16 cellular contexts compared by ENCODE assay signal in the genomic region with DNA sequence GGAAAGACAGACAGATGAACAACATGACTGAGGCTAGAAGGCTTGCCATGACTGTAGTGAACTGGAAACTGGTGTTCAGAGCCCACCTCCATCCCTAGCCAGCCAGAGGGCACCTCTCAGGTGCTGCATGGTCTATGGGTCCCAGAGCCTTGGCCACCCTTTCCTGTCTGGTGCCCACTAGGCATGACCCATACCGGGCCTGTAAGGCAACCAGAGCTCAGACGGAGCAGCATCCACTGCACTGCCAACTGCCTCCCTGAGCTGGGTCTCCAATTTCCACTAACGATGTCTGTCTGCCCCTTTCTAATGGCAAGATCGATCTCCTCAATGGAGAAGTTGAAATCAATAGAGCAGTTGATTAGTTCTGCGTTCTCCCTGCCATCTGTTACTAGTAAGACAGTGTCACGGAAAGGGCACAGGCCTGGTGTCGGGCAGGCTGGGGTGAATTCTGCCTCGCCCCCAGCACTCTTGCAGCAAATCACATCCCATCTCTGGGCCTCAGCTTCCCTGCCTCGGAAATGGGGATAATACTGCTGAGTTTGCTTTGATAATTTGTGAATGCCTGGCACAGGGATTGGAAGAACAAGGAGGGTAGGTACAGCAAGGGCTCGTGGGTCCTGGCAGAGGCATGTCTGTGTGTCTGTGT.
"Had no signal": no experiment of that assay in that cellular context is flagged by ENCODE, and none has a peak within 500 bp of the region (broad histone marks: within the 10 kb centered on the region; RNA-seq: fewer than 3 reads in every experiment).

No MANE protein-coding gene starts in this region.

- H3K4me3 ChIP-seq: left lung, prostate gland, right lobe of liver, smooth muscle cell, tibial artery had no signal

- DNase-seq: activated CD4-positive, alpha-beta T cell treated with anti-CD3 and anti-CD28 coated beads for 36 hours; activated CD8-positive, alpha-beta T cell treated with anti-CD3 and anti-CD28 coated beads for 36 hours; activated naive CD8-positive, alpha-beta T cell treated with anti-CD3 and anti-CD28 coated beads for 36 hours; brain microvascular endothelial cell; cerebellar nuclear complex; effector memory CD4-positive, alpha-beta T cell; foreskin keratinocyte; mesenchymal stem cell; natural killer cell; occipital lobe; T-helper 17 cell had no signal

- H3K4me2 ChIP-seq: smooth muscle cell had no signal

- H3K27me3 ChIP-seq: brain microvascular endothelial cell, right lobe of liver had no signal

- H3K27ac ChIP-seq: brain microvascular endothelial cell, foreskin keratinocyte, left lung, prostate gland, right lobe of liver, tibial artery had no signal

- H3K36me3 ChIP-seq: brain microvascular endothelial cell, left lung, prostate gland, right lobe of liver, tibial artery had no signal

- ATAC-seq: activated CD4-positive, alpha-beta T cell treated with anti-CD3 and anti-CD28 coated beads for 36 hours; activated CD8-positive, alpha-beta T cell treated with anti-CD3 and anti-CD28 coated beads for 36 hours; foreskin keratinocyte; left lung; natural killer cell; right lobe of liver; T-helper 17 cell had no signal

- H3K9me3 ChIP-seq: left lung, prostate gland, right lobe of liver, tibial artery had no signal

- H3K4me1 ChIP-seq: foreskin keratinocyte, prostate gland, tibial artery had no signal
